ENCODE assay signal across 8 cellular contexts in the genomic region with DNA sequence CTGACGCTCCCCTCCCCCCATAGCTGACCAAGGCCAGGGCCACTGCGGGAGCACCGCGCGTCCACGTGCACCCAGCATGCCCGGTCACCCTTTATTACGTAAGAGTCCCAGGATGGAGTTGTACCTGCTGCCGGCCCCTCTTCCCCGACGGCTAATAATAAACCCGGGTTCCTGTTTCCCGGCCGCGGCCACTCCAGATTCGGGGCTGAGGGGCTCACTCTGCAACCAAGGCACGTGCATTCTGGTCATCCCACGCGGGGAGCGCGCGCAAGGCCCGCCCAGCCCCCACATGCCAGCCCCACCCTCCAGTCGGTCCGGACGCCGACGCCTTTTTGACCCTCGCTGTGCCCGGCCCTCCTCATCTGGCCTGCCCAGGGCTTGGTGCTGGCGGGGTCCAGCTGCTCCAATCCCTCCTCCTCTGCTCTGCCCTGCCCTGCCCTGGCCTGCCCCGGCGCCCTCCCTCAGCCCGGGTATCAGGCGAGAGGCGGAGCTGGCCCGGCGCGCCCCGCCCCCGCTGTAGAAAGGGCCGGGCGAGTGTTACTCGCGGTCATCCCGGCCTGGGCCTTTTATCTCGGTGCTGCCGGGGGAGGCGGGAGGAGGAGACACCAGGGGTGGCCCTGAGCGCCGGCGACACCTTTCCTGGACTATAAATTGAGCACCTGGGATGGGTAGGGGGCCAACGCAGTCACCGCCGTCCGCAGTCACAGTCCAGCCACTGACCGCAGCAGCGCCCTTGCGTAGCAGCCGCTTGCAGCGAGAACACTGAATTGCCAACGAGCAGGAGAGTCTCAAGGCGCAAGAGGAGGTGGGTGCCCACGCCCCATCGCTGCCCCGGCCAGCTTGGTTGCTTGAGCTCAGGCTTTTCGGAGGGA. TPM values are rescaled to one million over a fixed set of nuclear protein-coding genes. Genes with fewer than 3 reads are reported as not detected.
DNase-seq lines count a peak whose midpoint lies in the region; ATAC-seq and TF ChIP-seq lines count a peak whose summit lies in the region.

No MANE protein-coding gene starts in this region.

- H3K27me3 Mint-ChIP-seq in CD14-positive monocyte (ENCODE audit: low read depth in 3 of 3) = peaks cover 0 to 17% (median 0%) of the 10 kb centered on the region in 3 donors

- peaks cover 0 to 4% of the 10 kb centered on the region in 2 donors for H3K36me3 Mint-ChIP-seq in CD14-positive monocyte

- DNase-seq in CD14-positive monocyte (ENCODE audit: low spot score) (peak; percentile 86), NCI-H526 treated with DMSO at 0.1 percent for 48 hours (lab: John Stamatoyannopoulos, UW) (peak; percentile 83), lung (ENCODE audit: low spot score) (peak; percentile 87)
- peak; percentile 20 to 32 for DNase-seq in activated CD4-positive, alpha-beta T cell treated with anti-CD3 and anti-CD28 coated beads, Interleukin-2, amount 50 U/mL, for 4 hours
- peak; percentile 23 for DNase-seq in effector CD8-positive, alpha-beta T cell (lab: John Stamatoyannopoulos, UW)
- DNase-seq in stimulated activated CD4-positive, alpha-beta T cell treated with anti-CD3 and anti-CD28 coated beads, TNF-alpha, amount 100 ng/mL, for 4 hours (ENCODE audit: low read depth in 3 of 3) = peak; percentile 28 to 42 (median 37)

- 0 to 33% methylated on average over 33 to 67 of the region's 67 CpGs for WGBS in lung, 2 donors

- no peaks in the 10 kb centered on the region for H3K27me3 ChIP-seq in lung (ENCODE audit: control insufficient read depth, insufficient read depth)

- ATAC-seq in GM19328 (IDR thresholded peaks at IDR 0.05; ENCODE audit: unreplicated experiment) = peak; percentile 65
- peak; percentile 78 for ATAC-seq in HG03439 (IDR thresholded peaks at IDR 0.05; ENCODE audit: unreplicated experiment)
- peak; percentile 80 for ATAC-seq in lung (ENCODE audit: insufficient read depth, low FRiP score)

- peaks cover 0 to 5% of the 10 kb centered on the region in 2 donors for H3K36me3 ChIP-seq in lung (ENCODE audit: control insufficient read depth in 2 of 2, insufficient read depth in 2 of 2, low read length in 2 of 2)

- no peak for TF ChIP-seq CTCF in CD14-positive monocyte (IDR thresholded peaks at IDR 0.05)
- no peak for TF ChIP-seq CTCF in lung (IDR thresholded peaks at IDR 0.05; ENCODE audit: control extremely low read depth, extremely low read depth)

- H3K27ac Mint-ChIP-seq in CD14-positive monocyte = peak overlapping the region; percentile 88 to 98 (median 96)

- peak overlapping the region; percentile 90 to 93 for H3K27ac ChIP-seq in lung (ENCODE audit: low read depth in 1 of 2, low read length in 1 of 2)

- peaks cover 0 to 12% of the 10 kb centered on the region in 2 donors for H3K9me3 ChIP-seq in lung (ENCODE audit: control insufficient read depth in 2 of 2, insufficient read depth in 1 of 2, low read length in 1 of 2)

- peaks cover 2% of the 10 kb centered on the region in 2 donors for H3K4me1 ChIP-seq in lung (ENCODE audit: control insufficient read depth in 2 of 2, insufficient read depth in 2 of 2, low read length in 2 of 2)

- H3K4me1 Mint-ChIP-seq in CD14-positive monocyte = peaks cover 34% of the 10 kb centered on the region

- H3K4me3 Mint-ChIP-seq in CD14-positive monocyte = peak overlapping the region; percentile 88 to 93

- H3K4me3 ChIP-seq in lung = peak overlapping the region; percentile 54

- peaks cover 0 to 29% (median 3%) of the 10 kb centered on the region in 7 donors for H3K9me3 Mint-ChIP-seq in CD14-positive monocyte

- intact Hi-C loops in CD14-positive monocyte (cut with micrococcal nuclease) = loop anchor here (5.0 to 10.0 kb wide), 5 partner anchors 43 to 343 kb away; no protein-coding TSS in a partner anchor

RNA-seq across cellular contexts. Expression of a gene that starts 2.6 kb away (rescaled TPM):
- polyA plus RNA-seq in CD14-positive monocyte = 10 to 100 TPM; 48.4 to 55.5 TPM
- total RNA-seq in lung = 100 to 1,000 TPM in 1 of 2 donors, 10 to 100 TPM in 1; 49.0 to 130 TPM
- 100 to 1,000 TPM in 1 of 2 donors, 10 to 100 TPM in 1; 84.7 to 156 TPM for polyA plus RNA-seq in lung

Comparison
In these comparisons a context has a peak if more than half of its experiments do, and no peak if none do; other contexts are left out.
1. Peak in every context shown above with its lines: DNase-seq, ATAC-seq, H3K4me3 ChIP-seq and H3K27ac ChIP-seq.
2. DNase-seq: peak in every context shown above with its lines; median percentile 87 in lung; 86 in CD14-positive monocyte; 83 in NCI-H526 treated with DMSO at 0.1 percent for 48 hours; 37 in stimulated activated CD4-positive, alpha-beta T cell treated with anti-CD3 and anti-CD28 coated beads, TNF-alpha, amount 100 ng/mL, for 4 hours; 26 in activated CD4-positive, alpha-beta T cell treated with anti-CD3 and anti-CD28 coated beads, Interleukin-2, amount 50 U/mL, for 4 hours; 23 in effector CD8-positive, alpha-beta T cell.